ENCODE assay signal across 1 cellular context in the genomic region with DNA sequence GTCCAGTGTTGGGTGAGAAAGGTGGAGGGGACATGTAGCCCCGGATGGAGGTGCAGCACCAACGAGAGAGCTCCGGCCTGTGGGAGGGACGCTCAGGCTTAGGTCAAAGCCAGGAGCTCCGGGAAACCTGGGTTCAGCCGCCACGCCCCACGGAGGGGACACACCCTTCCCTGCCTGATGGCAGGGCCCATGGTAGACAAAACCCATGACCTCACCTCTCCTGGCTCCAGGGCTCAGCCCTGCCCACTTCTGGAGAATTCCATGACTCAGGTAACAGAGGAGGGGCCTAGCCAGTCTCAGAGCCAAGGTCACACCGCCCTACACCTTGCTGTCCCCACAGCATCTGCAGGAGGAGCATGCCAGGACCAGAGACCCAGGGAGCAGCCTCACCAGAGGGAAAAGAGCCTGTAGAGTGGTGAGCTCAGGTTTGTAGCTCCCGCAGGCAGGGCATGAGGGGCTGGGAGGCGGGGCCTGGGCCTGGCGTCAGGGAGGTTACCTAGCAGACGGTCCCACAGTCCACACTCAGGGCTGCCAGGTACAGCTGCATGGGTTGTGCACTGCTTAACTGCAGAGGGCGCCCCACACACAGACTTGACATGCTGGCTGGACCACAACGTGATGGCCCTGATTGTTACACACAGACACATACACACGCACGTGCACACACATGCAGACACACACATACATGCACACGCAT.
TF ChIP-seq lines count a peak whose summit lies in the region.

No MANE protein-coding gene starts in this region.

TF ChIP-seq in HepG2, 621 proteins besides CTCF, POLR2A, EP300 and RAD21 (continued from another document and continues in another):
- TF ChIP-seq UBTF (CRISPR knock-in tag; IDR thresholded peaks at IDR 0.05) (peak; percentile 55; the same call in 1 of the 2 replicates), RFX3 (CRISPR knock-in tag; IDR thresholded peaks at IDR 0.05) (0 out of 2 replicates have a peak, but pooled peaks have one; percentile 11), ZNF768 (CRISPR knock-in tag; IDR thresholded peaks at IDR 0.05) (peak; percentile 40; the same call in 1 of the 2 replicates), ZFP91 (CRISPR knock-in tag; IDR thresholded peaks at IDR 0.05; ENCODE audit: borderline replicate concordance) (peak; percentile 32; the same call in 1 of the 2 replicates), ZNF33A (CRISPR knock-in tag; IDR thresholded peaks at IDR 0.05; ENCODE audit: borderline replicate concordance) (no peak), FOXA1 (IDR thresholded peaks at IDR 0.05) (no peak), FOXA1 (CRISPR knock-in tag; IDR thresholded peaks at IDR 0.05) (peak; percentile 34; the same call in 1 of the 2 replicates), NR2F1 (CRISPR knock-in tag; IDR thresholded peaks at IDR 0.05) (no peak), ZNF782 (CRISPR knock-in tag; IDR thresholded peaks at IDR 0.05; ENCODE audit: borderline replicate concordance) (no peak), SRSF4 (IDR thresholded peaks at IDR 0.05; ENCODE audit: low read depth, low read length, poor library complexity, severe bottlenecking) (no peak), ZNF501 (CRISPR knock-in tag; IDR thresholded peaks at IDR 0.05) (peak; percentile 22; the same call in 1 of the 2 replicates), MNT (IDR thresholded peaks at IDR 0.05) (no peak), ZNF282 (IDR thresholded peaks at IDR 0.05; ENCODE audit: partially characterized antibody) (no peak), ZEB1 (IDR thresholded peaks at IDR 0.05; ENCODE audit: insufficient replicate concordance, low read depth) (peak; percentile 58), SOX6 (IDR thresholded peaks at IDR 0.05) (no peak), SOX6 (CRISPR knock-in tag; IDR thresholded peaks at IDR 0.05) (peak; percentile 43; the same call in 1 of the 2 replicates), RXRB (CRISPR knock-in tag; IDR thresholded peaks at IDR 0.05; ENCODE audit: borderline replicate concordance) (peak; percentile 20; the same call in 1 of the 2 replicates), SAP130 (CRISPR knock-in tag; IDR thresholded peaks at IDR 0.05; ENCODE audit: low read depth) (peak; percentile 52), ARID5B (CRISPR knock-in tag; IDR thresholded peaks at IDR 0.05) (peak; percentile 23; the same call in 1 of the 2 replicates), MYC (CRISPR knock-in tag; IDR thresholded peaks at IDR 0.05; ENCODE audit: borderline replicate concordance) (0 out of 2 replicates have a peak, but pooled peaks have one; percentile 38)
- TF ChIP-seq, protein P1, sequence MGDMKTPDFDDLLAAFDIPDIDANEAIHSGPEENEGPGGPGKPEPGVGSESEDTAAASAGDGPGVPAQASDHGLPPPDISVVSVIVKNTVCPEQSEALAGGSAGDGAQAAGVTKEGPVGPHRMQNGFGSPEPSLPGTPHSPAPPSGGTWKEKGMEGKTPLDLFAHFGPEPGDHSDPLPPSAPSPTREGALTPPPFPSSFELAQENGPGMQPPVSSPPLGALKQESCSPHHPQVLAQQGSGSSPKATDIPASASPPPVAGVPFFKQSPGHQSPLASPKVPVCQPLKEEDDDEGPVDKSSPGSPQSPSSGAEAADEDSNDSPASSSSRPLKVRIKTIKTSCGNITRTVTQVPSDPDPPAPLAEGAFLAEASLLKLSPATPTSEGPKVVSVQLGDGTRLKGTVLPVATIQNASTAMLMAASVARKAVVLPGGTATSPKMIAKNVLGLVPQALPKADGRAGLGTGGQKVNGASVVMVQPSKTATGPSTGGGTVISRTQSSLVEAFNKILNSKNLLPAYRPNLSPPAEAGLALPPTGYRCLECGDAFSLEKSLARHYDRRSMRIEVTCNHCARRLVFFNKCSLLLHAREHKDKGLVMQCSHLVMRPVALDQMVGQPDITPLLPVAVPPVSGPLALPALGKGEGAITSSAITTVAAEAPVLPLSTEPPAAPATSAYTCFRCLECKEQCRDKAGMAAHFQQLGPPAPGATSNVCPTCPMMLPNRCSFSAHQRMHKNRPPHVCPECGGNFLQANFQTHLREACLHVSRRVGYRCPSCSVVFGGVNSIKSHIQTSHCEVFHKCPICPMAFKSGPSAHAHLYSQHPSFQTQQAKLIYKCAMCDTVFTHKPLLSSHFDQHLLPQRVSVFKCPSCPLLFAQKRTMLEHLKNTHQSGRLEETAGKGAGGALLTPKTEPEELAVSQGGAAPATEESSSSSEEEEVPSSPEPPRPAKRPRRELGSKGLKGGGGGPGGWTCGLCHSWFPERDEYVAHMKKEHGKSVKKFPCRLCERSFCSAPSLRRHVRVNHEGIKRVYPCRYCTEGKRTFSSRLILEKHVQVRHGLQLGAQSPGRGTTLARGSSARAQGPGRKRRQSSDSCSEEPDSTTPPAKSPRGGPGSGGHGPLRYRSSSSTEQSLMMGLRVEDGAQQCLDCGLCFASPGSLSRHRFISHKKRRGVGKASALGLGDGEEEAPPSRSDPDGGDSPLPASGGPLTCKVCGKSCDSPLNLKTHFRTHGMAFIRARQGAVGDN (CRISPR knock-in tag; IDR thresholded peaks at IDR 0.05), result peak; percentile 67
- TF ChIP-seq, protein P2, sequence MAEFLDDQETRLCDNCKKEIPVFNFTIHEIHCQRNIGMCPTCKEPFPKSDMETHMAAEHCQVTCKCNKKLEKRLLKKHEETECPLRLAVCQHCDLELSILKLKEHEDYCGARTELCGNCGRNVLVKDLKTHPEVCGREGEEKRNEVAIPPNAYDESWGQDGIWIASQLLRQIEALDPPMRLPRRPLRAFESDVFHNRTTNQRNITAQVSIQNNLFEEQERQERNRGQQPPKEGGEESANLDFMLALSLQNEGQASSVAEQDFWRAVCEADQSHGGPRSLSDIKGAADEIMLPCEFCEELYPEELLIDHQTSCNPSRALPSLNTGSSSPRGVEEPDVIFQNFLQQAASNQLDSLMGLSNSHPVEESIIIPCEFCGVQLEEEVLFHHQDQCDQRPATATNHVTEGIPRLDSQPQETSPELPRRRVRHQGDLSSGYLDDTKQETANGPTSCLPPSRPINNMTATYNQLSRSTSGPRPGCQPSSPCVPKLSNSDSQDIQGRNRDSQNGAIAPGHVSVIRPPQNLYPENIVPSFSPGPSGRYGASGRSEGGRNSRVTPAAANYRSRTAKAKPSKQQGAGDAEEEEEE (CRISPR knock-in tag; IDR thresholded peaks at IDR 0.05; ENCODE audit: borderline replicate concordance), result no peak
- TF ChIP-seq, protein P3, sequence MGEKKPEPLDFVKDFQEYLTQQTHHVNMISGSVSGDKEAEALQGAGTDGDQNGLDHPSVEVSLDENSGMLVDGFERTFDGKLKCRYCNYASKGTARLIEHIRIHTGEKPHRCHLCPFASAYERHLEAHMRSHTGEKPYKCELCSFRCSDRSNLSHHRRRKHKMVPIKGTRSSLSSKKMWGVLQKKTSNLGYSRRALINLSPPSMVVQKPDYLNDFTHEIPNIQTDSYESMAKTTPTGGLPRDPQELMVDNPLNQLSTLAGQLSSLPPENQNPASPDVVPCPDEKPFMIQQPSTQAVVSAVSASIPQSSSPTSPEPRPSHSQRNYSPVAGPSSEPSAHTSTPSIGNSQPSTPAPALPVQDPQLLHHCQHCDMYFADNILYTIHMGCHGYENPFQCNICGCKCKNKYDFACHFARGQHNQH (CRISPR knock-in tag; IDR thresholded peaks at IDR 0.05), result 0 out of 2 replicates have a peak, but pooled peaks have one; percentile 55
- TF ChIP-seq, protein P4, sequence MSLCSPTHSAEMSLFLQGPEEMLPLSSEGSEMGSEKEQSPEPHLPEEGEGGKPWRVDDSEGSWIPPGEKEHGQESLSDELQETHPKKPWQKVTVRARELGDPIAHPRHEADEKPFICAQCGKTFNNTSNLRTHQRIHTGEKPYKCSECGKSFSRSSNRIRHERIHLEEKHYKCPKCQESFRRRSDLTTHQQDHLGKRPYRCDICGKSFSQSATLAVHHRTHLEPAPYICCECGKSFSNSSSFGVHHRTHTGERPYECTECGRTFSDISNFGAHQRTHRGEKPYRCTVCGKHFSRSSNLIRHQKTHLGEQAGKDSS (CRISPR knock-in tag; IDR thresholded peaks at IDR 0.05; ENCODE audit: borderline replicate concordance, low read depth), result peak; percentile 59; the same call in 1 of the 2 replicates
